In the genomic region with DNA sequence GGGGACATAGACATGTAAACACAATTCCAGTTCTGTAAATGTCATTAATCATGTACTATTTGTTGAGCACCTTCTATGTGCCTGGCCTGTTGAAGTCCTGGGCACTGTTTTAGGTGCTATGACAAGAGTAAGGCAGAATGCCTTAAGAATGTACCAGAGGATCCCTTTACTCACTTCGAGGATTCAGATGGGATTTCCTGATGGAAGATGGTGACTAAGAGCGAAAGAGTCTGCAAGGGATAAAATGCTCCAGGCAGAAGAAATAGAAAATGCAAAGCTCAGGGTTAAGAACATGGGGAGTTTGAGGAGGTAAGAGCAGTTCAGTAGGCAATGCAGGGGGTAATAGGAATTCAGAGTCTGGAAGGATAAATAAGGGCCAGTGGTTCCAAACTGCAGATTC, we compare ENCODE assay signal across 12 cellular contexts.
"Had no signal": no experiment of that assay in that cellular context is flagged by ENCODE, and none has a peak within 500 bp of the region (broad histone marks: within the 10 kb centered on the region; RNA-seq: fewer than 3 reads in every experiment).

No MANE protein-coding gene starts in this region.

- H3K36me3 ChIP-seq: WERI-Rb-1 had no signal

- H3K4me3 ChIP-seq: dorsolateral prefrontal cortex, psoas muscle had no signal

- H3K27ac ChIP-seq: dorsolateral prefrontal cortex, psoas muscle, WERI-Rb-1 had no signal

- H3K4me1 ChIP-seq: psoas muscle had no signal

- H3K9me3 ChIP-seq: psoas muscle had no signal

- DNase-seq: activated CD4-positive, alpha-beta memory T cell treated with anti-CD3 and anti-CD28 coated beads for 36 hours; activated CD8-positive, alpha-beta memory T cell treated with anti-CD3 and anti-CD28 coated beads, Interleukin-2, amount 10 ng/mL, durations not matched to agents 7 days and 5 days; activated naive CD4-positive, alpha-beta T cell treated with anti-CD3 and anti-CD28 coated beads for 36 hours; activated T-cell treated with anti-CD3 and anti-CD28 coated beads, Interleukin-2, amount 50 U/mL, for 1 hour; dorsolateral prefrontal cortex; endodermal cell; nephron progenitor cell; occipital lobe; psoas muscle; stimulated activated CD4-positive, alpha-beta T cell treated with anti-CD3 and anti-CD28 coated beads, Interleukin-1b, Interleukin-23, amount 100 ng/mL, for 48 hours; T-helper 1 cell; WERI-Rb-1 had no signal

- ATAC-seq: activated CD8-positive, alpha-beta memory T cell treated with anti-CD3 and anti-CD28 coated beads, Interleukin-2, amount 10 ng/mL, durations not matched to agents 7 days and 5 days had no signal
